In the genomic region with DNA sequence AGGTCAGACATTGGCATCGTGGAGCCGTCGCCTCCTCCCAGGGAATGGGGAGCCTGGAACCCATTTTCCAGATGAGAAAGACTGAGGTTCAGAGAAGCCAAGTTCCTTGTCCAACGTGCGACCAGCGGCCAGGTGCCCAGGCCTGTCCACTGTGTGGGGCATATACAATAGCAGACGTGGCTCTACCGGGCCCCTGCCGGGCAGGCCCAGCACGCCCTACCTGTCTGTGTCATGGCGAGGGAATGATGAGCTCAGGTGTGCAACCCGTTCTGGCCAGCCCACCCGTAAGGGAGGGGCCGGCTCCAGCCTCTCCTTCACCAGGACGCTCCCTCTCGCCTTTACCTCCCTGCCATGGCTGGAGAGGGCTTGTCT, we compare ENCODE assay signal across 11 cellular contexts. TPM values are rescaled to one million over a fixed set of nuclear protein-coding genes. Genes with fewer than 3 reads are reported as not detected.
DNase-seq lines count a peak whose midpoint lies in the region; ATAC-seq, FAIRE-seq and TF ChIP-seq lines count a peak whose summit lies in the region.
"Had no signal": no experiment of that assay in that cellular context is flagged by ENCODE, and none has a peak within 500 bp of the region (broad histone marks: within the 10 kb centered on the region; RNA-seq: fewer than 3 reads in every experiment).

No MANE protein-coding gene starts in this region.

- CTCF ChIA-PET in endothelial cell of umbilical vein (lab: Charles Lee): interaction anchor here (3.1 kb wide), 1 partner anchor 7 kb away, joined by 27 read pairs; no protein-coding TSS in a partner anchor

- H3K36me3 ChIP-seq in Peyer's patch (no peaks in the 10 kb centered on the region), endothelial cell of umbilical vein (ENCODE audit: control insufficient read depth in 2 of 2, extremely low read depth in 1 of 2, insufficient read depth in 2 of 2, low read length in 2 of 2) (no peaks in the 10 kb centered on the region), psoas muscle (ENCODE audit: insufficient read depth in 1 of 2, low read depth in 1 of 2) (no peaks in the 10 kb centered on the region)

- H3K27ac ChIP-seq in Peyer's patch (peak overlapping the region in 3 of 4 donors; percentile 49 to 67 (median 52)), endothelial cell of umbilical vein (ENCODE audit: insufficient read depth, low read depth, low read length) (no peak overlapping the region), psoas muscle (no peak overlapping the region)

- BruUV-seq in endothelial cell of umbilical vein (replicated peaks; lab: Mats Ljungman, UMichigan): no TSS peak

- no peaks in the 10 kb centered on the region for H3K27me3 ChIP-seq in Peyer's patch
- H3K27me3 ChIP-seq in endothelial cell of umbilical vein (ENCODE audit: control insufficient read depth in 2 of 2, insufficient read depth in 2 of 2, low read length in 2 of 2): no peaks in the 10 kb centered on the region
- peaks cover 0 to 2% (median 0%) of the 10 kb centered on the region in 3 donors for H3K27me3 ChIP-seq in psoas muscle (ENCODE audit: insufficient read depth in 3 of 3, low read length in 2 of 3)

- TF ChIP-seq CTCF in GM12864 (IDR thresholded peaks at IDR 0.05; ENCODE audit: low read depth, low read length, missing control alignments): no peak
- no peak for TF ChIP-seq CTCF in Peyer's patch (IDR thresholded peaks at IDR 0.05)
- TF ChIP-seq CTCF in endothelial cell of umbilical vein (IDR thresholded peaks at IDR 0.05; ENCODE audit: extremely low read depth in 1 of 2, insufficient read depth in 1 of 2, low read depth in 1 of 2, low read length in 2 of 2): no peak
- no peak for TF ChIP-seq CTCF in psoas muscle (IDR thresholded peaks at IDR 0.05)

- H3K4me1 ChIP-seq in Peyer's patch: peaks cover 0 to 3% (median 2%) of the 10 kb centered on the region in 4 donors
- peaks cover 13% of the 10 kb centered on the region for H3K4me1 ChIP-seq in endothelial cell of umbilical vein (ENCODE audit: control insufficient read depth, extremely low read depth, insufficient read depth, low read length)
- no peaks in the 10 kb centered on the region for H3K4me1 ChIP-seq in psoas muscle

- ATAC-seq in psoas muscle: no peak
- ATAC-seq in GM18867 (IDR thresholded peaks at IDR 0.05; ENCODE audit: unreplicated experiment): no peak

- H3K9me3 ChIP-seq in Peyer's patch: no peaks in the 10 kb centered on the region
- H3K9me3 ChIP-seq in endothelial cell of umbilical vein (replicated peaks; ENCODE audit: control insufficient read depth, insufficient read depth, low read length): no peaks in the 10 kb centered on the region
- H3K9me3 ChIP-seq in psoas muscle: no peaks in the 10 kb centered on the region

- intact Hi-C loops in endothelial cell of umbilical vein (cut with micrococcal nuclease) (no loop called here), psoas muscle (cut with DNase I) (no loop called here)

- no peak overlapping the region for H3K4me2 ChIP-seq in endothelial cell of umbilical vein (ENCODE audit: insufficient read depth, low read length)

- no peak overlapping the region for H3K9ac ChIP-seq in endothelial cell of umbilical vein (replicated peaks; ENCODE audit: extremely low read depth, insufficient read depth, low read length)

- H3K79me2 ChIP-seq in endothelial cell of umbilical vein (ENCODE audit: control insufficient read depth, insufficient read depth, low read length): no peaks in the 10 kb centered on the region

- FAIRE-seq in endothelial cell of umbilical vein (lab: Jason Lieb, UNC): no peak
- FAIRE-seq: HTR-8/SVneo had no signal

- H2AFZ ChIP-seq in endothelial cell of umbilical vein (ENCODE audit: low read depth, low read length): peak overlapping the region; percentile 27

- DNase-seq in GM12864 (ENCODE audit: low read depth): no peak
- DNase-seq in Peyer's patch: no peak
- no peak for DNase-seq in endothelial cell of umbilical vein (ENCODE audit: low read depth, low spot score)
- no peak for DNase-seq in psoas muscle
- DNase-seq in T1000 (lab: John Stamatoyannopoulos, UW): no peak
- no peak for DNase-seq in islet precursor cell
- DNase-seq in H4 (ENCODE audit: low spot score): no peak
- DNase-seq: mesendoderm, SW 1271 had no signal

- 74 to 83% (median 78%) methylated on average over 13 to 16 of the region's 16 CpGs for WGBS in psoas muscle, 3 donors

- H3K9me1 ChIP-seq in endothelial cell of umbilical vein (replicated peaks; ENCODE audit: control insufficient read depth, extremely low read depth, insufficient read depth, low read length): no peaks in the 10 kb centered on the region

- dilution Hi-C loops in endothelial cell of umbilical vein (cut with MboI; ENCODE audit: extremely low pct_ligation_motif_present, low sequenced_read_pairs): no loop called here

- peak overlapping the region; percentile 45; the same call in 1 of the 2 replicates for H3K4me3 ChIP-seq in GM12864 (ENCODE audit: low read depth, low read length)
- peak overlapping the region; percentile 6 to 47 (median 37) for H3K4me3 ChIP-seq in Peyer's patch
- H3K4me3 ChIP-seq in endothelial cell of umbilical vein (replicated peaks in 1 of 3; ENCODE audit: insufficient read depth in 1 of 3, low read depth in 1 of 3, low read length in 3 of 3): no peak overlapping the region
- peak overlapping the region; percentile 48 for H3K4me3 ChIP-seq in psoas muscle

- POLR2A ChIA-PET in endothelial cell of umbilical vein (lab: Charles Lee): no interaction called here

- H4K20me1 ChIP-seq in endothelial cell of umbilical vein (replicated peaks; ENCODE audit: control insufficient read depth, extremely low read depth, insufficient read depth, low read length): no peaks in the 10 kb centered on the region

- TF ChIP-seq POLR2A in Peyer's patch (IDR thresholded peaks at IDR 0.05): no peak
- no peak for TF ChIP-seq POLR2A in endothelial cell of umbilical vein (IDR thresholded peaks at IDR 0.05; ENCODE audit: low read depth, low read length)

TF ChIP-seq in endothelial cell of umbilical vein, 7 proteins besides CTCF, POLR2A, EP300 and RAD21 (continues in another document):
- TF ChIP-seq, protein P1, sequence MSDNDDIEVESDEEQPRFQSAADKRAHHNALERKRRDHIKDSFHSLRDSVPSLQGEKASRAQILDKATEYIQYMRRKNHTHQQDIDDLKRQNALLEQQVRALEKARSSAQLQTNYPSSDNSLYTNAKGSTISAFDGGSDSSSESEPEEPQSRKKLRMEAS (IDR thresholded peaks at IDR 0.05; ENCODE audit: insufficient read depth, insufficient read length): no peak

RNA-seq across cellular contexts. Expression of gene GNA15, which starts 0.8 kb away (rescaled TPM):
- total RNA-seq in Peyer's patch (10 to 100 TPM in 1 of 4 donors, 1 to 10 TPM in 2, not detected in 1; 1.2 to 12.4 (median 1.5) TPM), endothelial cell of umbilical vein (not detected in 2 replicates), psoas muscle (1 to 10 TPM in 3 of 4 donors, under 1 TPM in 1; 0.91 to 1.9 (median 1.3) TPM)
- polyA plus RNA-seq in endothelial cell of umbilical vein (0.10 and 0.17 TPM in 2 replicates), psoas muscle (under 1 TPM; 0.18 to 0.56 (median 0.31) TPM)
- polyA plus RNA-seq in endothelial cell of umbilical vein (2011; cell fraction: cytosol; rRNA removed): 0.15 and 0.20 TPM in 2 replicates
- polyA plus RNA-seq in endothelial cell of umbilical vein (2011; cell fraction: nucleus; rRNA removed): 0.25 and 0.36 TPM in 2 replicates
- 0.20 and 0.24 TPM in 2 replicates for polyA plus RNA-seq in endothelial cell of umbilical vein (2012)
- not detected in 2 replicates for polyA minus RNA-seq in endothelial cell of umbilical vein
- polyA minus RNA-seq in endothelial cell of umbilical vein (2011; cell fraction: cytosol; rRNA and poly(A)+ RNA removed): 0.92 TPM
- polyA minus RNA-seq in endothelial cell of umbilical vein (2011; cell fraction: nucleus; rRNA and poly(A)+ RNA removed): 0.34 and 0.48 TPM in 2 replicates
- total RNA-seq in H4 (2014; rRNA removed; shearing (Covaris generic)): not detected in 2 replicates

RNA-seq across cellular contexts. Expression of gene S1PR4, which starts 41.9 kb away (rescaled TPM):
- total RNA-seq in Peyer's patch: 1 to 10 TPM; 1.6 to 9.9 (median 2.5) TPM
- total RNA-seq in endothelial cell of umbilical vein: 1.7 and 2.2 TPM in 2 replicates
- 2.5 and 2.8 TPM in 2 replicates for polyA plus RNA-seq in endothelial cell of umbilical vein
- polyA plus RNA-seq in endothelial cell of umbilical vein (2011; cell fraction: cytosol; rRNA removed): 0.76 and 0.97 TPM in 2 replicates
- polyA plus RNA-seq in endothelial cell of umbilical vein (2011; cell fraction: nucleus; rRNA removed): 0.12 and 0.25 TPM in 2 replicates
- polyA plus RNA-seq in endothelial cell of umbilical vein (2012): 0.39 and 0.86 TPM in 2 replicates
- polyA minus RNA-seq in endothelial cell of umbilical vein: 0.91 and 1.1 TPM in 2 replicates
- polyA minus RNA-seq in endothelial cell of umbilical vein (2011; cell fraction: cytosol; rRNA and poly(A)+ RNA removed): not detected
- polyA minus RNA-seq in endothelial cell of umbilical vein (2011; cell fraction: nucleus; rRNA and poly(A)+ RNA removed): 1.6 TPM in 1 of 2 replicates, not detected in the other
- total RNA-seq in psoas muscle: under 1 TPM; 0.40 to 0.79 (median 0.70) TPM
- under 1 TPM; 0.63 to 0.94 (median 0.77) TPM for polyA plus RNA-seq in psoas muscle
- total RNA-seq in H4 (2014; rRNA removed; shearing (Covaris generic)): not detected in 2 replicates

RNA-seq across cellular contexts. Expression of gene GNA11, which starts 42.5 kb away (rescaled TPM):
- total RNA-seq in Peyer's patch (100 to 1,000 TPM; 120 to 557 (median 456) TPM), endothelial cell of umbilical vein (76.8 and 78.1 TPM in 2 replicates), psoas muscle (10 to 100 TPM; 46.7 to 62.4 (median 52.0) TPM)
- polyA plus RNA-seq in endothelial cell of umbilical vein (34.7 and 35.1 TPM in 2 replicates), psoas muscle (10 to 100 TPM; 32.9 to 85.2 (median 33.4) TPM)
- polyA plus RNA-seq in endothelial cell of umbilical vein (2011; cell fraction: cytosol; rRNA removed): 48.9 and 52.2 TPM in 2 replicates
- polyA plus RNA-seq in endothelial cell of umbilical vein (2011; cell fraction: nucleus; rRNA removed): 40.1 and 41.4 TPM in 2 replicates
- polyA plus RNA-seq in endothelial cell of umbilical vein (2012): 54.2 and 62.8 TPM in 2 replicates
- 43.7 and 51.4 TPM in 2 replicates for polyA minus RNA-seq in endothelial cell of umbilical vein
- 18.5 TPM for polyA minus RNA-seq in endothelial cell of umbilical vein (2011; cell fraction: cytosol; rRNA and poly(A)+ RNA removed)
- 13.8 and 21.1 TPM in 2 replicates for polyA minus RNA-seq in endothelial cell of umbilical vein (2011; cell fraction: nucleus; rRNA and poly(A)+ RNA removed)
- total RNA-seq in H4 (2014; rRNA removed; shearing (Covaris generic)): 16.5 and 20.5 TPM in 2 replicates

RNA-seq across cellular contexts. Expression of gene NCLN, which starts 49.1 kb away (rescaled TPM):
- total RNA-seq in Peyer's patch (100 to 1,000 TPM in 3 of 4 donors, 10 to 100 TPM in 1; 84.2 to 126 (median 117) TPM), endothelial cell of umbilical vein (96.2 and 102 TPM in 2 replicates), psoas muscle (10 to 100 TPM; 15.4 to 60.9 (median 28.5) TPM)
- polyA plus RNA-seq in endothelial cell of umbilical vein (97.2 and 112 TPM in 2 replicates), psoas muscle (10 to 100 TPM; 26.1 to 86.1 (median 63.7) TPM)
- polyA plus RNA-seq in endothelial cell of umbilical vein (2011; cell fraction: cytosol; rRNA removed): 77.5 and 84.8 TPM in 2 replicates
- polyA plus RNA-seq in endothelial cell of umbilical vein (2011; cell fraction: nucleus; rRNA removed): 82.4 and 84.4 TPM in 2 replicates
- 75.5 and 90.0 TPM in 2 replicates for polyA plus RNA-seq in endothelial cell of umbilical vein (2012)
- 56.1 and 74.5 TPM in 2 replicates for polyA minus RNA-seq in endothelial cell of umbilical vein
- polyA minus RNA-seq in endothelial cell of umbilical vein (2011; cell fraction: cytosol; rRNA and poly(A)+ RNA removed): 76.5 TPM
- 23.5 and 29.3 TPM in 2 replicates for polyA minus RNA-seq in endothelial cell of umbilical vein (2011; cell fraction: nucleus; rRNA and poly(A)+ RNA removed)
- 33.7 and 35.0 TPM in 2 replicates for total RNA-seq in H4 (2014; rRNA removed; shearing (Covaris generic))

Comparison
In these comparisons a context has a peak if more than half of its experiments do, and no peak if none do; other contexts are left out.
1. H3K4me3 ChIP-seq: peak in GM12864 (single experiment), Peyer's patch (4 of 4) and psoas muscle (single experiment); none in endothelial cell of umbilical vein (0 of 3).
2. H3K27ac ChIP-seq: peak in Peyer's patch (3 of 4); none in endothelial cell of umbilical vein (single experiment) and psoas muscle (single experiment).